In the genomic region with DNA sequence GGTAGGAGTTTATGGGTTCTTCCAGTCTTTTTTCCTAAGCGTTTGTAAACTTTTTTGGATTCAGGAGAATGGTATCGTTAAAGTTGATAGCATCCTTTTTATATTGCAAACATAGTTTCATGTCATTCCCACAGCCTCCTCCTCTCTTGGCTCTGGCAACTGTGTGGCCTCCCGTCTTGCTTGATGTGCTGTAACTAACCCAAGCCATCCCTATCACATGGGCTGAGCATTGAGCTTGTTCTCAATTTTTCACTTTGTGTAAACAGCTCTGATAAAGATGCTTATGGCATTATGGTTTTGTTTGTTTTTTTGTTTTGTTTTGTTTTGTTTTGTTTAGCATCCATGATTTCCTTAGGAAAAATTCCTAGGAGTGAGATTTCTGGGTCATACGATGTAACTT, we compare ENCODE assay signal across 17 cellular contexts. TPM values are rescaled to one million over a fixed set of nuclear protein-coding genes. Genes with fewer than 3 reads are reported as not detected.
DNase-seq lines count a peak whose midpoint lies in the region; TF ChIP-seq lines count a peak whose summit lies in the region.
"Had no signal": no experiment of that assay in that cellular context is flagged by ENCODE, and none has a peak within 500 bp of the region (broad histone marks: within the 10 kb centered on the region; RNA-seq: fewer than 3 reads in every experiment).

No MANE protein-coding gene starts in this region.

- no peak for TF ChIP-seq CTCF in dorsolateral prefrontal cortex (IDR thresholded peaks at IDR 0.05 in 54 of 56, conservative IDR thresholded peaks at IDR 0.05 in 2 of 56; ENCODE audit: low read depth in 1 of 56, partially characterized antibody in 56 of 56)

- no peak overlapping the region for H3K4me3 ChIP-seq in dorsolateral prefrontal cortex
- H3K4me3 ChIP-seq: BLaER1 had no signal

- CTCF ChIA-PET in HEK293T (lab: Yijun Ruan, JAX) = no interaction called here

- POLR2A ChIA-PET in HEK293T (lab: Yijun Ruan, JAX) = no interaction called here

- intact Hi-C loops in dorsolateral prefrontal cortex (cut with DNase I) = no loop called here

- H3K27me3 ChIP-seq in dorsolateral prefrontal cortex = no peaks in the 10 kb centered on the region
- H3K27me3 ChIP-seq: BE2C, BLaER1 had no signal

- peak overlapping the region in 42 of 59 donors; percentile 29 to 95 (median 88) for H3K27ac ChIP-seq in dorsolateral prefrontal cortex
- H3K27ac ChIP-seq: BLaER1 had no signal

- DNase-seq in HEK293T (ENCODE audit: extremely low spot score) (no peak), dorsolateral prefrontal cortex (peak in 2 of 10 donors; percentile 52 to 73), superior temporal gyrus (ENCODE audit: extremely low spot score) (peak; percentile 54), NCI-H526 (lab: John Stamatoyannopoulos, UW) (no peak), D341Med (ENCODE audit: low spot score) (no peak), NCI-H2171 treated with DMSO at 0.1 percent for 48 hours (lab: John Stamatoyannopoulos, UW) (no peak)
- DNase-seq: 8988T; ACHN; BE2C; C1 segment of cervical spinal cord; CD4-positive, alpha-beta memory T cell; CD4-positive, CD25-positive, alpha-beta regulatory T cell; CD8-positive, alpha-beta memory T cell; COR-L47; DMS79 treated with DMSO at 0.1 percent for 48 hours; GF-D8 had no signal

TF ChIP-seq in HEK293T, 16 proteins besides CTCF, POLR2A, EP300 and RAD21:
- TF ChIP-seq ZNF384 (IDR thresholded peaks at IDR 0.05) (0 out of 2 replicates have a peak, but pooled peaks have one; percentile 14), HDGF (IDR thresholded peaks at IDR 0.05; ENCODE audit: borderline replicate concordance) (no peak)
TF ChIP-seq in HEK293T: peak in this region for 1.

RNA-seq across cellular contexts. Expression of a gene that starts 4.6 kb away (rescaled TPM):
- 1 to 10 TPM; 1.6 to 9.9 (median 5.2) TPM for total RNA-seq in dorsolateral prefrontal cortex

RNA-seq across cellular contexts. Expression of a gene that starts 4.9 kb away (rescaled TPM):
- total RNA-seq in dorsolateral prefrontal cortex = 10 to 100 TPM; 55.4 to 99.4 (median 69.8) TPM

RNA-seq across cellular contexts. Expression of a gene that starts 24.4 kb away (rescaled TPM):
- 10 to 100 TPM; 16.6 to 42.3 (median 26.4) TPM for total RNA-seq in dorsolateral prefrontal cortex

RNA-seq across cellular contexts. Expression of a gene that starts 24.4 kb away (rescaled TPM):
- total RNA-seq in dorsolateral prefrontal cortex = 10 to 100 TPM; 23.9 to 64.2 (median 39.4) TPM

RNA-seq across cellular contexts. Expression of a gene that starts 32.7 kb away (rescaled TPM):
- 100 to 1,000 TPM; 512 to 837 (median 653) TPM for total RNA-seq in dorsolateral prefrontal cortex
